20 cellular contexts compared by ENCODE assay signal in the genomic region with DNA sequence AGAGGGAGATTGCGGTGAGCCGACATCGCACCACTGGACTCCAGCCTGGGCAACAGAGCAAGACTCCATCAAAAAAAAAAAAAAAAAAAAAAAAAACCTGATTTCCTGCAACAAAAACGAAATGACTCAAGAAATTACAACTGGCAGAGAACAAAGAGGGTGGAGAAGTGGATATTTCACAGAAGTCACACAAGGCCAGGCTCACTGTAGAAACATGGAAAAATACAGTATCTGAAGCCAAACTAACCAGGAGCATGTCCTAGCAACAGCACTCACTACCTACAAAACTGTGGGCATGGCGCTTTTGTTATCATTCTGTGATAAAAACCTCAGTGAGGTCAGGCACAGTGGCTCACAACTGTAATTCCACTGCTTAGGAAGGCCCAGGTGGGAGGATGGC.
"Had no signal": no experiment of that assay in that cellular context is flagged by ENCODE, and none has a peak within 500 bp of the region (broad histone marks: within the 10 kb centered on the region; RNA-seq: fewer than 3 reads in every experiment).

No MANE protein-coding gene starts in this region.

- H3K4me3 Mint-ChIP-seq: endodermal cell, immature natural killer cell, naive B cell, nephron had no signal

- H3K36me3 ChIP-seq: right atrium auricular region, stomach had no signal

- H3K27me3 Mint-ChIP-seq: naive B cell had no signal

- H3K4me3 ChIP-seq: coronary artery, lung, right atrium auricular region, stomach had no signal

- H3K27ac Mint-ChIP-seq: endodermal cell, immature natural killer cell, nephron had no signal

- H3K27ac ChIP-seq: coronary artery, right atrium auricular region, stomach had no signal

- FAIRE-seq: endothelial cell of umbilical vein, frontal cortex, keratinocyte, small intestine had no signal

- DNase-seq: effector CD4-positive, alpha-beta T cell; endodermal cell; erythroblast; immature natural killer cell; left colon; left ventricle myocardium superior; mesendoderm; naive B cell; small intestine; stimulated activated CD4-positive, alpha-beta T cell treated with anti-CD3 and anti-CD28 coated beads, Interleukin-12 subunit alpha, Interleukin-12 subunit beta, amount 100 ng/mL, for 4 hours; stimulated activated naive CD4-positive, alpha-beta T cell; stomach; trophoblast cell had no signal

- H3K27me3 ChIP-seq: right atrium auricular region had no signal

- H3K4me1 Mint-ChIP-seq: endodermal cell, immature natural killer cell, nephron had no signal

- H3K4me1 ChIP-seq: right atrium auricular region, stomach had no signal

- ATAC-seq: left colon, left ventricle myocardium superior had no signal
